In the genomic region with DNA sequence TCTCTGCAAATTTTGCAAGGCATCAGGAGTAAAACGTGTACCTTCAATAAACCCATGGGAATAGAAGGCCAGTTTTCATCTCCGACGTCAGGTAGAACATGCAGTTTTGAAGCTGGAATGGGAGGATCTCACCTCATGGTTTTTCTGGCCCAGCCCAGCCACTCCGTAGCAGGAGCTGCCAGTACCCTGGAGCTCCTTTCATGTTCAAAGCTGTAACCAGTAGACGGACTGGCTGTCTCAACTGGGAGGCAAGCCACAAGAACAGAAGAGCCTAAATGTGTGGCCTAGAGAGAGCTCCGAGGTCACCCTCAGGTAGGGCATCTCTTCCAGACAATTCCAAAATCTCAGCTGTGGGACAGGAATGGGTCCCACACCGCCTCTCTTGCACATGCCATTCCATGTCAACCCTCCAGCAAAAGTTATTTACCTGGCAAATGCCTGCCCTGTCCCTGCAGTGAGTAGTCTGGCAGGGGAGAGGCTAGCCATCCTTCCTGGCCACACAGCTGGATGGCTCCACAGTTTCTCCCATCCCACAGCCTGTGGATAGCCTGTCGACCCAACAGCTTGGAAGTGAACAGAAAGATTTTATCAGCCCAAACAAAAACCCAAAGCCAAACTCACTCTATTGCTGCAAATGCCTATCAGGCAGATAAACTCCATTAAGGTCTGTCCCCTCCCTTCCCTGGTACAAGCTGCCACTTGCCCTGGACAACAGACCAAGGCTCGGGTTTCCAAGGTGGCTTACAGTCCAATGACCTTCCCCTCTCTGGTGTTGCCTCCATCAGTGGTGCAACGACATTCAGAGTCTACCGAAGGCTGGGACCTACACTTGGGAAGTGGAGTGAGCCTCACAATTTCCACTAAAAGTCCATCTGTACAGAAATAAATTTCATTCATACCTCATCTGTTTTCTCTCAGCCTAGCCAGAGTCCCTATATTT, we compare ENCODE assay signal across 12 cellular contexts. TPM values are rescaled to one million over a fixed set of nuclear protein-coding genes. Genes with fewer than 3 reads are reported as not detected.
A peak's percentile ranks its signal among the peaks of the same experiment; 100 is the strongest.
DNase-seq lines count a peak whose midpoint lies in the region; ATAC-seq and TF ChIP-seq lines count a peak whose summit lies in the region.
"Had no signal": no experiment of that assay in that cellular context is flagged by ENCODE, and none has a peak within 500 bp of the region (broad histone marks: within the 10 kb centered on the region; RNA-seq: fewer than 3 reads in every experiment).

No MANE protein-coding gene starts in this region.

- peak overlapping the region; percentile 88 for H3K4me2 ChIP-seq in BLaER1
- H3K4me2 ChIP-seq in Karpas-422 (ENCODE audit: low read depth, low read length, poor library complexity, severe bottlenecking): peak overlapping the region; percentile 85

- H3K4me1 ChIP-seq in BLaER1 (peaks cover 69% of the 10 kb centered on the region), Karpas-422 (ENCODE audit: low read length) (peaks cover 73% of the 10 kb centered on the region)

- H3K27ac ChIP-seq in BLaER1 (peak overlapping the region; percentile 72), Karpas-422 (ENCODE audit: low read length) (peak overlapping the region; percentile 99)
- no peak overlapping the region for H3K27ac ChIP-seq in CD4-positive, alpha-beta T cell (ENCODE audit: low read depth, low read length)

- no peaks in the 10 kb centered on the region for H3K36me3 Mint-ChIP-seq in brain
- no peaks in the 10 kb centered on the region for H3K36me3 Mint-ChIP-seq in nephron (ENCODE audit: low read depth)
- no peaks in the 10 kb centered on the region for H3K36me3 Mint-ChIP-seq in CD4-positive, alpha-beta T cell (ENCODE audit: low read depth)
- H3K36me3 Mint-ChIP-seq: CD8-positive, alpha-beta T cell; naive thymus-derived CD8-positive, alpha-beta T cell had no signal

- intact Hi-C loops in CD4-positive, alpha-beta T cell (cut with DNase I, micrococcal nuclease): no loop called here

- H3K36me3 ChIP-seq in BLaER1: no peaks in the 10 kb centered on the region
- H3K36me3 ChIP-seq in Karpas-422 (ENCODE audit: insufficient read depth, low read length): no peaks in the 10 kb centered on the region

- ATAC-seq in CD4-positive, alpha-beta T cell (ENCODE audit: poor library complexity): no peak
- ATAC-seq in HG03521 (IDR thresholded peaks at IDR 0.05; ENCODE audit: unreplicated experiment): no peak

- no peak overlapping the region; the same call in 1 of the 2 replicates for H2AFZ ChIP-seq in Karpas-422 (ENCODE audit: low read length)

- H3K79me2 ChIP-seq in Karpas-422 (ENCODE audit: low read length): no peaks in the 10 kb centered on the region

- H3K27ac Mint-ChIP-seq in brain: peak overlapping the region; percentile 8 to 68 (median 44)
- H3K27ac Mint-ChIP-seq in nephron: peak overlapping the region; percentile 30 to 74 (median 62)
- no peak overlapping the region for H3K27ac Mint-ChIP-seq in CD4-positive, alpha-beta T cell
- H3K27ac Mint-ChIP-seq: CD8-positive, alpha-beta T cell had no signal

- peaks cover 3% of the 10 kb centered on the region for H3K27me3 Mint-ChIP-seq in brain
- peaks cover 10% of the 10 kb centered on the region for H3K27me3 Mint-ChIP-seq in nephron (ENCODE audit: low read depth)
- peaks cover 12% of the 10 kb centered on the region for H3K27me3 Mint-ChIP-seq in CD4-positive, alpha-beta T cell

- POLR2A ChIA-PET in CD4-positive, alpha-beta T cell (lab: Charles Lee): no interaction called here

- H4K20me1 ChIP-seq in BLaER1 (no peaks in the 10 kb centered on the region), Karpas-422 (ENCODE audit: insufficient read depth, low read depth, low read length) (no peaks in the 10 kb centered on the region)

- H3K4me1 Mint-ChIP-seq in brain (peaks cover 51% of the 10 kb centered on the region), nephron (peaks cover 50% of the 10 kb centered on the region)
- H3K4me1 Mint-ChIP-seq in CD4-positive, alpha-beta T cell (ENCODE audit: low read depth): peaks cover 15% of the 10 kb centered on the region

- H3K4me3 ChIP-seq in BLaER1 (peak overlapping the region; percentile 51; the same call in 1 of the 2 replicates), Karpas-422 (ENCODE audit: low read length) (peak overlapping the region; percentile 62)

- TF ChIP-seq CTCF in brain (conservative IDR thresholded peaks at IDR 0.05) (no peak), nephron (IDR thresholded peaks at IDR 0.05; ENCODE audit: unreplicated experiment in 3 of 3) (no peak)
- TF ChIP-seq CTCF in CD4-positive, alpha-beta T cell (IDR thresholded peaks at IDR 0.05): no peak

- H3K9me2 ChIP-seq in Karpas-422 (replicated peaks; ENCODE audit: insufficient read depth, low read length): no peaks in the 10 kb centered on the region

- H3K9me3 Mint-ChIP-seq in brain (peaks cover 0 to 6% (median 0%) of the 10 kb centered on the region in 5 experiments), nephron (no peaks in the 10 kb centered on the region)
- H3K9me3 Mint-ChIP-seq in CD4-positive, alpha-beta T cell: no peaks in the 10 kb centered on the region
- H3K9me3 Mint-ChIP-seq: CD8-positive, alpha-beta T cell; naive thymus-derived CD8-positive, alpha-beta T cell had no signal

- H3K27me3 ChIP-seq in BLaER1: no peaks in the 10 kb centered on the region
- H3K27me3 ChIP-seq in Karpas-422 (ENCODE audit: low read length): no peaks in the 10 kb centered on the region
- no peaks in the 10 kb centered on the region for H3K27me3 ChIP-seq in CD4-positive, alpha-beta T cell (ENCODE audit: control insufficient read depth, insufficient read depth, low read length)

- DNase-seq in Karpas-422 (peak; percentile 68), NCI-H345 (lab: John Stamatoyannopoulos, UW) (no peak), D341Med (ENCODE audit: low spot score) (no peak)
- DNase-seq in CD4-positive, alpha-beta T cell: no peak
- DNase-seq: stimulated activated CD4-positive, alpha-beta T cell treated with anti-CD3 and anti-CD28 coated beads, Interleukin-2, amount 100 ng/mL, for 24 hours; T-helper 9 cell had no signal

- H3K9ac ChIP-seq in BLaER1 (peak overlapping the region; percentile 57; the same call in 1 of the 2 replicates), Karpas-422 (ENCODE audit: low read length) (peak overlapping the region; percentile 82)

- CTCF ChIA-PET in CD4-positive, alpha-beta T cell (lab: Charles Lee): no interaction called here

- H3K4me3 Mint-ChIP-seq in brain (peak overlapping the region in 3 of 5 experiments; percentile 6 to 29 (median 21)), nephron (peak overlapping the region in 1 of 3 experiments; percentile 17)
- H3K4me3 Mint-ChIP-seq in CD4-positive, alpha-beta T cell: no peak overlapping the region

- H3K9me3 ChIP-seq in BLaER1 (no peaks in the 10 kb centered on the region), Karpas-422 (ENCODE audit: low read length) (no peaks in the 10 kb centered on the region)
- H3K9me3 ChIP-seq in CD4-positive, alpha-beta T cell (ENCODE audit: control insufficient read depth, low read length): no peaks in the 10 kb centered on the region

RNA-seq across cellular contexts. Expression of a gene that starts 27.8 kb away (rescaled TPM):
- total RNA-seq in Karpas-422 (2014; rRNA removed; shearing (Covaris generic); ENCODE audit: low replicate concordance): 1.0 and 2.5 TPM in 2 replicates
- 40.7 TPM for polyA plus RNA-seq in brain (ENCODE audit: insufficient read depth, low read depth, low replicate concordance)
- 1 to 10 TPM in 1 of 2 experiments, under 1 TPM in 1; 0.36 to 1.5 TPM for total RNA-seq in CD4-positive, alpha-beta T cell
